Comparison of ENCODE assay signal across 8 cellular contexts in genomic region chr20:36092424-36093024, GRCh38.
DNase-seq lines count a peak whose midpoint lies in the region; ATAC-seq and TF ChIP-seq lines count a peak whose summit lies in the region.

No MANE protein-coding gene starts in this region.

- no peaks in the 10 kb centered on the region for H3K9me3 Mint-ChIP-seq in CD8-positive, alpha-beta T cell
- peaks cover 0 to 1% (median 0%) of the 10 kb centered on the region in 3 donors for H3K9me3 Mint-ChIP-seq in IgD-negative memory B cell
- H3K9me3 Mint-ChIP-seq in activated naive CD4-positive, alpha-beta T cell treated with anti-CD3 and anti-CD28 coated beads, Interleukin-2, amount 50 U/mL, for 72 hours: no peaks in the 10 kb centered on the region

- peak in 1 of 7 experiments; percentile 12 for DNase-seq in CD8-positive, alpha-beta T cell
- DNase-seq in activated naive CD4-positive, alpha-beta T cell treated with anti-CD3 and anti-CD28 coated beads, Interleukin-2, amount 50 U/mL, for 72 hours (ENCODE audit: low spot score in 2 of 2): peak in 1 of 2 donors; percentile 22
- DNase-seq in right atrium auricular region (ENCODE audit: low spot score) (no peak), sigmoid colon (no peak), NAMALWA (ENCODE audit: low spot score) (no peak)

- no peaks in the 10 kb centered on the region for H3K9me3 ChIP-seq in CD8-positive, alpha-beta T cell (ENCODE audit: low read length)
- no peaks in the 10 kb centered on the region for H3K9me3 ChIP-seq in right atrium auricular region
- H3K9me3 ChIP-seq in sigmoid colon: no peaks in the 10 kb centered on the region

- peak; percentile 39 for ATAC-seq in CD8-positive, alpha-beta T cell
- ATAC-seq in activated naive CD4-positive, alpha-beta T cell treated with anti-CD3 and anti-CD28 coated beads, Interleukin-2, amount 50 U/mL, for 72 hours: peak; percentile 43 to 58
- ATAC-seq in HG02759 (IDR thresholded peaks at IDR 0.05; ENCODE audit: unreplicated experiment): no peak
- ATAC-seq in HG03521 (IDR thresholded peaks at IDR 0.05; ENCODE audit: unreplicated experiment): no peak

- no peak for TF ChIP-seq EP300 in sigmoid colon (IDR thresholded peaks at IDR 0.05)

- H3K4me1 ChIP-seq in CD8-positive, alpha-beta T cell (ENCODE audit: insufficient read depth, low read length): peaks cover 9% of the 10 kb centered on the region
- H3K4me1 ChIP-seq in right atrium auricular region (peaks cover 0 to 25% of the 10 kb centered on the region in 2 donors), sigmoid colon (peaks cover 0 to 32% (median 25%) of the 10 kb centered on the region in 4 donors)

- peak overlapping the region; percentile 18 for H3K27ac Mint-ChIP-seq in CD8-positive, alpha-beta T cell
- peak overlapping the region in 1 of 3 donors; percentile 64 for H3K27ac Mint-ChIP-seq in IgD-negative memory B cell
- peak overlapping the region in 1 of 2 donors; percentile 34 for H3K27ac Mint-ChIP-seq in activated naive CD4-positive, alpha-beta T cell treated with anti-CD3 and anti-CD28 coated beads, Interleukin-2, amount 50 U/mL, for 72 hours

- peaks cover 15% of the 10 kb centered on the region for H3K4me1 Mint-ChIP-seq in CD8-positive, alpha-beta T cell (ENCODE audit: low read depth)
- peaks cover 8 to 15% (median 9%) of the 10 kb centered on the region in 3 donors for H3K4me1 Mint-ChIP-seq in IgD-negative memory B cell

- intact Hi-C loops in CD8-positive, alpha-beta T cell (cut with DNase I, micrococcal nuclease): loop anchor here in 1 of 2 experiments (2.0 kb wide), 1 partner anchor 42 kb away; no protein-coding TSS in a partner anchor
- intact Hi-C loops in sigmoid colon (cut with DNase I): no loop called here

- H3K27me3 Mint-ChIP-seq in CD8-positive, alpha-beta T cell (ENCODE audit: low read depth): peaks cover 40% of the 10 kb centered on the region
- peaks cover 27% of the 10 kb centered on the region for H3K27me3 Mint-ChIP-seq in IgD-negative memory B cell

- CTCF ChIA-PET in CD8-positive, alpha-beta T cell (lab: Charles Lee): no interaction called here

- TF ChIP-seq CTCF in CD8-positive, alpha-beta T cell (IDR thresholded peaks at IDR 0.05): no peak
- TF ChIP-seq CTCF in right atrium auricular region (IDR thresholded peaks at IDR 0.05) (no peak), sigmoid colon (IDR thresholded peaks at IDR 0.05) (no peak)

- H3K4me3 ChIP-seq in CD8-positive, alpha-beta T cell (ENCODE audit: low read depth, low read length): peak overlapping the region; percentile 69
- H3K4me3 ChIP-seq in right atrium auricular region (peak overlapping the region; percentile 53 to 65), sigmoid colon (peak overlapping the region; percentile 29 to 64 (median 58))

- WGBS in sigmoid colon, 2 donors: 1% methylated on average over 85 of the region's 85 CpGs

- no peak overlapping the region for H3K27ac ChIP-seq in CD8-positive, alpha-beta T cell (ENCODE audit: low read depth, low read length)
- H3K27ac ChIP-seq in right atrium auricular region (peak overlapping the region; percentile 28 to 31), sigmoid colon (peak overlapping the region in 2 of 4 donors; percentile 28 to 62)

- H3K27me3 ChIP-seq in CD8-positive, alpha-beta T cell (ENCODE audit: insufficient read depth, low read length): peaks cover 8% of the 10 kb centered on the region
- H3K27me3 ChIP-seq in right atrium auricular region (no peaks in the 10 kb centered on the region), sigmoid colon (peaks cover 7 to 53% (median 32%) of the 10 kb centered on the region in 3 donors)

- H3K36me3 Mint-ChIP-seq in CD8-positive, alpha-beta T cell: no peaks in the 10 kb centered on the region
- H3K36me3 Mint-ChIP-seq in IgD-negative memory B cell: no peaks in the 10 kb centered on the region
- H3K36me3 Mint-ChIP-seq in activated naive CD4-positive, alpha-beta T cell treated with anti-CD3 and anti-CD28 coated beads, Interleukin-2, amount 50 U/mL, for 72 hours: peaks cover 6 to 7% of the 10 kb centered on the region in 2 donors

- POLR2A ChIA-PET in CD8-positive, alpha-beta T cell (lab: Charles Lee): no interaction called here

- TF ChIP-seq POLR2A in sigmoid colon (IDR thresholded peaks at IDR 0.05): no peak

- H3K36me3 ChIP-seq in CD8-positive, alpha-beta T cell (ENCODE audit: insufficient read depth, low read length): no peaks in the 10 kb centered on the region
- H3K36me3 ChIP-seq in right atrium auricular region (no peaks in the 10 kb centered on the region), sigmoid colon (no peaks in the 10 kb centered on the region)

- peak overlapping the region; percentile 90 for H3K4me3 Mint-ChIP-seq in CD8-positive, alpha-beta T cell
- peak overlapping the region; percentile 69 to 96 (median 88) for H3K4me3 Mint-ChIP-seq in IgD-negative memory B cell

Comparison
In these comparisons a context has a peak if more than half of its experiments do, and no peak if none do; other contexts are left out.
1. ATAC-seq: peak in CD8-positive, alpha-beta T cell (single experiment) and activated naive CD4-positive, alpha-beta T cell treated with anti-CD3 and anti-CD28 coated beads, Interleukin-2, amount 50 U/mL, for 72 hours (2 of 2); none in HG02759 (single experiment) and HG03521 (single experiment).
2. Peak in every context shown above with its lines, with median percentiles within 50 percentile points of each other: H3K4me3 ChIP-seq.